ENCODE assay signal across 10 cellular contexts in genomic region chr11:71604798-71605488, GRCh38. TPM values are rescaled to one million over a fixed set of nuclear protein-coding genes. Genes with fewer than 3 reads are reported as not detected.
DNase-seq lines count a peak whose midpoint lies in the region; ATAC-seq and TF ChIP-seq lines count a peak whose summit lies in the region.
"Not testable (repeated sequence)": the region's sequence is repeated elsewhere in the genome, so short reads cannot be mapped to it uniquely, and the experiment has no call there.
"Had no signal": no experiment of that assay in that cellular context is flagged by ENCODE, and none has a peak within 500 bp of the region (broad histone marks: within the 10 kb centered on the region; RNA-seq: fewer than 3 reads in every experiment).

No MANE protein-coding gene starts in this region.

- not testable (repeated sequence) for H3K9me3 ChIP-seq in mucosa of descending colon

- H3K36me3 Mint-ChIP-seq in activated naive CD8-positive, alpha-beta T cell treated with anti-CD3 and anti-CD28 coated beads, Interleukin-2, amount 10 ng/mL, durations not matched to agents 7 days and 5 days, result not testable (repeated sequence)

- peaks cover 23% of the 10 kb centered on the region for H3K27me3 Mint-ChIP-seq in activated naive CD8-positive, alpha-beta T cell treated with anti-CD3 and anti-CD28 coated beads, Interleukin-2, amount 10 ng/mL, durations not matched to agents 7 days and 5 days

- intact Hi-C loops in mucosa of descending colon (cut with DNase I, micrococcal nuclease), result not testable (repeated sequence)

- not testable (repeated sequence) for H3K4me3 ChIP-seq in GM12865 (ENCODE audit: low read depth, low read length); WI38 (ENCODE audit: low read depth, low read length); epithelial cell of proximal tubule (ENCODE audit: low read depth, low read length); mucosa of descending colon

- DNase-seq in GM12865 (ENCODE audit: low read depth); epithelial cell of proximal tubule (ENCODE audit: low read depth): not testable (repeated sequence)
- DNase-seq in NAMALWA (ENCODE audit: low spot score) (peak; percentile 38), mucosa of descending colon (peak in 2 of 3 donors; percentile 17 to 55)
- DNase-seq in activated naive CD8-positive, alpha-beta T cell treated with anti-CD3 and anti-CD28 coated beads, Interleukin-2, amount 10 ng/mL, durations not matched to agents 7 days and 5 days, result peak; percentile 52
- peak; percentile 23 to 38 for DNase-seq in stimulated activated CD4-positive, alpha-beta T cell treated with anti-CD3 and anti-CD28 coated beads, Interleukin-2, amount 100 ng/mL, for 24 hours

- POLR2A ChIA-PET in activated naive CD8-positive, alpha-beta T cell treated with anti-CD3 and anti-CD28 coated beads, Interleukin-2, amount 10 ng/mL, durations not matched to agents 7 days and 5 days (lab: Charles Lee), result not testable (repeated sequence)

- not testable (repeated sequence) for H3K9me3 Mint-ChIP-seq in activated naive CD8-positive, alpha-beta T cell treated with anti-CD3 and anti-CD28 coated beads, Interleukin-2, amount 10 ng/mL, durations not matched to agents 7 days and 5 days

- ATAC-seq in activated naive CD8-positive, alpha-beta T cell treated with anti-CD3 and anti-CD28 coated beads, Interleukin-2, amount 10 ng/mL, durations not matched to agents 7 days and 5 days (ENCODE audit: low read depth); mucosa of descending colon: not testable (repeated sequence)

- not testable (repeated sequence) for H3K4me3 Mint-ChIP-seq in activated naive CD8-positive, alpha-beta T cell treated with anti-CD3 and anti-CD28 coated beads, Interleukin-2, amount 10 ng/mL, durations not matched to agents 7 days and 5 days

- TF ChIP-seq CTCF in GM12865 (IDR thresholded peaks at IDR 0.05; ENCODE audit: insufficient read depth, low read depth, low read length, missing control alignments) (peak; percentile 13), WI38 (IDR thresholded peaks at IDR 0.05; ENCODE audit: low read depth, low read length) (0 out of 2 replicates have a peak, but pooled peaks have one; percentile 6), epithelial cell of proximal tubule (conservative IDR thresholded peaks at IDR 0.05; ENCODE audit: low read depth, low read length) (peak; percentile 21)
- TF ChIP-seq CTCF in mucosa of descending colon (IDR thresholded peaks at IDR 0.05), result not testable (repeated sequence)

- not testable (repeated sequence) for H3K36me3 ChIP-seq in mucosa of descending colon (ENCODE audit: low read depth)

- not testable (repeated sequence) for H3K4me1 ChIP-seq in mucosa of descending colon (ENCODE audit: low read depth)

- H3K4me1 Mint-ChIP-seq in activated naive CD8-positive, alpha-beta T cell treated with anti-CD3 and anti-CD28 coated beads, Interleukin-2, amount 10 ng/mL, durations not matched to agents 7 days and 5 days, result not testable (repeated sequence)

- H3K27ac Mint-ChIP-seq in activated naive CD8-positive, alpha-beta T cell treated with anti-CD3 and anti-CD28 coated beads, Interleukin-2, amount 10 ng/mL, durations not matched to agents 7 days and 5 days, result not testable (repeated sequence)

RNA-seq across cellular contexts. Expression of gene KRTAP5-11, which starts 22.3 kb away (rescaled TPM):
- total RNA-seq in activated naive CD8-positive, alpha-beta T cell treated with anti-CD3 and anti-CD28 coated beads, Interleukin-2, amount 10 ng/mL, durations not matched to agents 7 days and 5 days, result not detected
- not detected in 2 replicates for total RNA-seq in epithelial cell of proximal tubule
- not detected for total RNA-seq in mucosa of descending colon
- total RNA-seq: activated T-cell treated with anti-CD3 and anti-CD28 coated beads, Interleukin-2, amount 50 U/mL, for 4 hours; dermis microvascular lymphatic vessel endothelial cell; lung microvascular endothelial cell had no signal

RNA-seq across cellular contexts. Expression of gene KRTAP5-10, which starts 39.6 kb away (rescaled TPM):
- total RNA-seq in activated naive CD8-positive, alpha-beta T cell treated with anti-CD3 and anti-CD28 coated beads, Interleukin-2, amount 10 ng/mL, durations not matched to agents 7 days and 5 days, result not detected
- total RNA-seq in epithelial cell of proximal tubule (not detected in 2 replicates), mucosa of descending colon (under 1 TPM in 2 of 3 donors, not detected in 1; 0.34 to 0.75 TPM)
- total RNA-seq: activated T-cell treated with anti-CD3 and anti-CD28 coated beads, Interleukin-2, amount 50 U/mL, for 4 hours; dermis microvascular lymphatic vessel endothelial cell had no signal

RNA-seq across cellular contexts. Expression of gene KRTAP5-9, which starts 56.7 kb away (rescaled TPM):
- total RNA-seq in activated naive CD8-positive, alpha-beta T cell treated with anti-CD3 and anti-CD28 coated beads, Interleukin-2, amount 10 ng/mL, durations not matched to agents 7 days and 5 days, result not detected
- total RNA-seq in epithelial cell of proximal tubule, result not detected in 2 replicates
- 1 to 10 TPM in 1 of 3 donors, under 1 TPM in 1, not detected in 1; 0.60 to 1.4 TPM for total RNA-seq in mucosa of descending colon
- total RNA-seq: activated T-cell treated with anti-CD3 and anti-CD28 coated beads, Interleukin-2, amount 50 U/mL, for 4 hours; dermis microvascular lymphatic vessel endothelial cell; lung microvascular endothelial cell had no signal
